Comparison of ENCODE assay signal across 20 cellular contexts in the genomic region with DNA sequence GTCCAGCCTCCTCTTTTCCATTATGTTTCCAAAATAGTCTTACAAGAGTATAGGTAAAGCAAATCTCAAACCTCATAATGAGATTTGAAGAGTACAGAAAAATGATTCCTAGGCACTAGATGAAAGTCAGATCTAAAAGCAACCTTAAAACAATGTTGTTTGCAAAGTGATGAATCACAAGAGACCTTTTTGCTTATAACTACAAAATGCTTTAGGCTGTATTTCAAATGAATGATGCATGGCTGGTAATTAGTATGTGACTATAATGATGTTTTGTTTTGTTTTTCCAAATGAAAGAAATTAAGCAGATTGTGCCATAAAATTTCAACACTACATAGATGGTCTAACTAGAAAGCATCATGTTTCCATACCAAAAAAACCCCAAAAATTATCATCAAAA.
DNase-seq lines count a peak whose midpoint lies in the region; ATAC-seq, FAIRE-seq and TF ChIP-seq lines count a peak whose summit lies in the region.
"Had no signal": no experiment of that assay in that cellular context is flagged by ENCODE, and none has a peak within 500 bp of the region (broad histone marks: within the 10 kb centered on the region; RNA-seq: fewer than 3 reads in every experiment).

No MANE protein-coding gene starts in this region.

- peaks cover 19% of the 10 kb centered on the region for H3K36me3 Mint-ChIP-seq in mesothelial cell of epicardium
- H3K36me3 Mint-ChIP-seq: CD4-positive, CD25-positive, alpha-beta regulatory T cell; CD8-positive, alpha-beta memory T cell had no signal

- H3K27me3 ChIP-seq in A673 (replicated peaks; ENCODE audit: insufficient read depth, low read depth, low read length, poor library complexity) (no peaks in the 10 kb centered on the region), GM23248 (replicated peaks; ENCODE audit: insufficient read depth) (no peaks in the 10 kb centered on the region), bronchial epithelial cell (ENCODE audit: control insufficient read depth, insufficient read depth, low read length) (no peaks in the 10 kb centered on the region), PC-9 (ENCODE audit: insufficient read depth, low read depth) (no peaks in the 10 kb centered on the region)
- H3K27me3 ChIP-seq: BE2C had no signal

- no peak overlapping the region for H3K9ac ChIP-seq in GM23248

- H3K4me3 ChIP-seq in A673 (ENCODE audit: low read depth, low read length, poor library complexity, severe bottlenecking) = no peak overlapping the region
- no peak overlapping the region for H3K4me3 ChIP-seq in GM23248
- no peak overlapping the region for H3K4me3 ChIP-seq in bronchial epithelial cell (ENCODE audit: low read depth, low read length)
- H3K4me3 ChIP-seq in PC-9 = no peak overlapping the region
- H3K4me3 ChIP-seq: HAP-1 had no signal

- H3K36me3 ChIP-seq in A673 (ENCODE audit: insufficient read depth, low read length, poor library complexity, severe bottlenecking) (peaks cover 9% of the 10 kb centered on the region), GM23248 (ENCODE audit: low read depth) (0 out of 2 replicates have a peak, but pooled peaks cover 5% of the 10 kb centered on the region), bronchial epithelial cell (ENCODE audit: control insufficient read depth, insufficient read depth, low read length) (no peaks in the 10 kb centered on the region), PC-9 (ENCODE audit: low read depth) (no peaks in the 10 kb centered on the region)
- H3K36me3 ChIP-seq: BE2C, HAP-1 had no signal

- H3K4me2 ChIP-seq in GM23248 (ENCODE audit: unreplicated experiment) (no peak overlapping the region), PC-9 (no peak overlapping the region)

- H3K4me1 Mint-ChIP-seq in mesothelial cell of epicardium = peaks cover 48% of the 10 kb centered on the region
- H3K4me1 Mint-ChIP-seq: CD4-positive, CD25-positive, alpha-beta regulatory T cell; CD8-positive, alpha-beta memory T cell had no signal

- intact Hi-C loops in A673 (cut with micrococcal nuclease; ENCODE audit: unreplicated experiment) (no loop called here), PC-9 (cut with micrococcal nuclease; ENCODE audit: unreplicated experiment) (no loop called here)

- peak overlapping the region; percentile 24 for H3K27ac ChIP-seq in A673 (ENCODE audit: low read depth, low read length, poor library complexity, severe bottlenecking)
- no peak overlapping the region for H3K27ac ChIP-seq in GM23248
- no peak overlapping the region for H3K27ac ChIP-seq in PC-9

- POLR2A ChIA-PET in A673 (lab: Charles Lee; ENCODE audit: low non-redundant PET) (no interaction called here), PC-9 (lab: Charles Lee; ENCODE audit: unreplicated experiment) (no interaction called here)

- TF ChIP-seq CTCF in A673 (conservative IDR thresholded peaks at IDR 0.05; ENCODE audit: low read depth, low read length) (no peak), bronchial epithelial cell (IDR thresholded peaks at IDR 0.05; ENCODE audit: insufficient read depth, low read length, severe bottlenecking) (no peak), mesothelial cell of epicardium (IDR thresholded peaks at IDR 0.05; ENCODE audit: unreplicated experiment) (no peak), PC-9 (conservative IDR thresholded peaks at IDR 0.05) (no peak)

- peak overlapping the region; percentile 66 for H3K27ac Mint-ChIP-seq in mesothelial cell of epicardium
- H3K27ac Mint-ChIP-seq: CD4-positive, CD25-positive, alpha-beta regulatory T cell; CD8-positive, alpha-beta memory T cell had no signal

- CTCF ChIA-PET in A673 (lab: Charles Lee) = no interaction called here
- CTCF ChIA-PET in PC-9 (lab: Charles Lee) = no interaction called here

- peaks cover 22% of the 10 kb centered on the region for H3K9me3 Mint-ChIP-seq in mesothelial cell of epicardium
- H3K9me3 Mint-ChIP-seq: CD4-positive, CD25-positive, alpha-beta regulatory T cell; CD8-positive, alpha-beta memory T cell had no signal

- BruUV-seq in A673 (replicated peaks; lab: Mats Ljungman, UMichigan) = no TSS peak
- BruUV-seq in PC-9 (replicated peaks; lab: Mats Ljungman, UMichigan) = no TSS peak

- in situ Hi-C loops in GM23248 (cut with MboI) = no loop called here

- H3F3A ChIP-seq in GM23248 (ENCODE audit: insufficient read depth) = no peaks in the 10 kb centered on the region
- no peaks in the 10 kb centered on the region for H3F3A ChIP-seq in PC-9 (ENCODE audit: insufficient read depth, low read depth)

- no peaks in the 10 kb centered on the region for H4K20me1 ChIP-seq in GM23248 (ENCODE audit: insufficient read depth)
- no peaks in the 10 kb centered on the region for H4K20me1 ChIP-seq in PC-9 (ENCODE audit: insufficient read depth)

- H3K4me1 ChIP-seq in A673 (ENCODE audit: insufficient read depth, low read length, poor library complexity, severe bottlenecking) = peaks cover 38% of the 10 kb centered on the region
- H3K4me1 ChIP-seq in GM23248 (ENCODE audit: insufficient read depth) = peaks cover 10% of the 10 kb centered on the region
- no peaks in the 10 kb centered on the region for H3K4me1 ChIP-seq in PC-9 (replicated peaks; ENCODE audit: insufficient read depth)
- H3K4me1 ChIP-seq: BE2C had no signal

- H3K27me3 Mint-ChIP-seq in mesothelial cell of epicardium (ENCODE audit: low read depth) = no peaks in the 10 kb centered on the region
- H3K27me3 Mint-ChIP-seq: CD4-positive, CD25-positive, alpha-beta regulatory T cell; CD8-positive, alpha-beta memory T cell had no signal

- H3K79me2 ChIP-seq in GM23248 (ENCODE audit: insufficient read depth) = no peaks in the 10 kb centered on the region
- no peaks in the 10 kb centered on the region for H3K79me2 ChIP-seq in PC-9 (ENCODE audit: low read depth)

- H3K9me2 ChIP-seq in GM23248 (ENCODE audit: insufficient read depth) = no peaks in the 10 kb centered on the region
- H3K9me2 ChIP-seq in PC-9 (ENCODE audit: insufficient read depth) = no peaks in the 10 kb centered on the region

- no peaks in the 10 kb centered on the region for H3K9me3 ChIP-seq in A673 (ENCODE audit: low read depth, low read length, poor library complexity, severe bottlenecking)
- H3K9me3 ChIP-seq in GM23248 (ENCODE audit: low read depth) = no peaks in the 10 kb centered on the region
- no peaks in the 10 kb centered on the region for H3K9me3 ChIP-seq in PC-9 (ENCODE audit: insufficient read depth, low read depth)
- H3K9me3 ChIP-seq: BE2C, HAP-1 had no signal

- H2AFZ ChIP-seq in GM23248 (no peak overlapping the region), PC-9 (no peak overlapping the region)

- FAIRE-seq in bronchial epithelial cell (lab: Jason Lieb, UNC) = no peak
- FAIRE-seq: G401.6, GM12891, GM19239 had no signal

- ATAC-seq in HG03159 (IDR thresholded peaks at IDR 0.05; ENCODE audit: unreplicated experiment) (no peak), HG02870 (IDR thresholded peaks at IDR 0.05; ENCODE audit: unreplicated experiment) (no peak)

- DNase-seq in A673 (ENCODE audit: low spot score) = no peak
- peak; percentile 15 for DNase-seq in GM23248
- peak; percentile 39 for DNase-seq in bronchial epithelial cell (ENCODE audit: low read depth)
- no peak for DNase-seq in mesothelial cell of epicardium (ENCODE audit: low spot score in 2 of 2, unreplicated experiment in 2 of 2)
- DNase-seq in PC-9 = no peak
- DNase-seq: ACHN; BE2C; C1 segment of cervical spinal cord; CD4-positive, CD25-positive, alpha-beta regulatory T cell; CD8-positive, alpha-beta memory T cell; COR-L47; DMS 273 treated with DMSO at 0.1 percent for 48 hours; DMS53; DND-41 had no signal

- H3K4me3 Mint-ChIP-seq in mesothelial cell of epicardium = no peak overlapping the region
- H3K4me3 Mint-ChIP-seq: CD4-positive, CD25-positive, alpha-beta regulatory T cell; CD8-positive, alpha-beta memory T cell had no signal

Comparison
In these comparisons a context has a peak if more than half of its experiments do, and no peak if none do; other contexts are left out.
1. DNase-seq: peak in GM23248 (single experiment) and bronchial epithelial cell (single experiment); none in A673 (single experiment), mesothelial cell of epicardium (0 of 2) and PC-9 (0 of 2).